Comparison of ENCODE assay signal across 8 cellular contexts in genomic region chr21:33360871-33361602, GRCh38. TPM values are rescaled to one million over a fixed set of nuclear protein-coding genes. Genes with fewer than 3 reads are reported as not detected.
DNase-seq lines count a peak whose midpoint lies in the region; ATAC-seq and TF ChIP-seq lines count a peak whose summit lies in the region.

No MANE protein-coding gene starts in this region.

- no peaks in the 10 kb centered on the region for H3K27me3 ChIP-seq in right lobe of liver

- whole genome bisulfite sequencing in right lobe of liver (ENCODE audit: insufficient coverage, low coverage, low lambda C conversion rate, missing lambda C conversion rate) = 7% methylated on average over 14 of the region's 14 CpGs

- DNase-seq in AG10803 (ENCODE audit: low read depth) (peak; percentile 88), NCI-H524 (lab: John Stamatoyannopoulos, UW) (peak; percentile 41 to 79), coronary artery (ENCODE audit: low spot score) (peak; percentile 82), right lobe of liver (peak; percentile 74 to 84 (median 83))
- DNase-seq in activated CD4-positive, alpha-beta T cell treated with anti-CD3 and anti-CD28 coated beads, Interleukin-2, amount 10 ng/mL, durations not matched to agents 7 days and 5 days = peak; percentile 87
- DNase-seq in stimulated activated CD4-positive, alpha-beta T cell treated with anti-CD3 and anti-CD28 coated beads, TNF-alpha, amount 100 ng/mL, for 1 hour (ENCODE audit: low read depth in 3 of 3, low spot score in 1 of 3) = peak; percentile 74 to 91 (median 77)

- H3K27ac ChIP-seq in coronary artery (peak overlapping the region; percentile 8 to 60), right lobe of liver (peak overlapping the region in 2 of 3 donors; percentile 0 to 47)

- TF ChIP-seq CTCF in AG10803 (conservative IDR thresholded peaks at IDR 0.05; ENCODE audit: low read length) = peak; percentile 92
- peak; percentile 62 for TF ChIP-seq CTCF in coronary artery (IDR thresholded peaks at IDR 0.05)
- peak; percentile 69 to 83 (median 74) for TF ChIP-seq CTCF in right lobe of liver (IDR thresholded peaks at IDR 0.05)

- H3K27ac Mint-ChIP-seq in activated CD4-positive, alpha-beta T cell treated with anti-CD3 and anti-CD28 coated beads, Interleukin-2, amount 10 ng/mL, durations not matched to agents 7 days and 5 days = peak overlapping the region; percentile 92

- H3K4me3 ChIP-seq in AG10803 (ENCODE audit: low read length) (peak overlapping the region; percentile 20), coronary artery (peak overlapping the region; percentile 51), right lobe of liver (peak overlapping the region in 1 of 3 donors; percentile 35)

- H3K9me3 ChIP-seq in right lobe of liver = no peaks in the 10 kb centered on the region

- peak overlapping the region; percentile 69 for H3K4me3 Mint-ChIP-seq in activated CD4-positive, alpha-beta T cell treated with anti-CD3 and anti-CD28 coated beads, Interleukin-2, amount 10 ng/mL, durations not matched to agents 7 days and 5 days

- peaks cover 4% of the 10 kb centered on the region for H3K9me3 Mint-ChIP-seq in activated CD4-positive, alpha-beta T cell treated with anti-CD3 and anti-CD28 coated beads, Interleukin-2, amount 10 ng/mL, durations not matched to agents 7 days and 5 days

- peaks cover 0 to 19% (median 7%) of the 10 kb centered on the region in 4 donors for H3K4me1 ChIP-seq in right lobe of liver

- H3K36me3 ChIP-seq in right lobe of liver = peaks cover 0 to 4% (median under 1%) of the 10 kb centered on the region in 4 donors

- H3K36me3 Mint-ChIP-seq in activated CD4-positive, alpha-beta T cell treated with anti-CD3 and anti-CD28 coated beads, Interleukin-2, amount 10 ng/mL, durations not matched to agents 7 days and 5 days (ENCODE audit: low read depth) = peaks cover 18% of the 10 kb centered on the region

- no peaks in the 10 kb centered on the region for H3K27me3 Mint-ChIP-seq in activated CD4-positive, alpha-beta T cell treated with anti-CD3 and anti-CD28 coated beads, Interleukin-2, amount 10 ng/mL, durations not matched to agents 7 days and 5 days

- intact Hi-C loops in right lobe of liver (cut with DNase I) = no loop called here

- POLR2A ChIA-PET in activated CD4-positive, alpha-beta T cell treated with anti-CD3 and anti-CD28 coated beads, Interleukin-2, amount 10 ng/mL, durations not matched to agents 7 days and 5 days (lab: Charles Lee) = interaction anchor here (0.6 kb wide), 2 partner anchors 121 to 161 kb away, joined by 3 to 4 read pairs; no protein-coding TSS in a partner anchor

- CTCF ChIA-PET in activated CD4-positive, alpha-beta T cell treated with anti-CD3 and anti-CD28 coated beads, Interleukin-2, amount 10 ng/mL, durations not matched to agents 7 days and 5 days (lab: Charles Lee) = interaction anchor here (0.7 to 3.2 kb wide), 31 partner anchors 12 to 245 kb away, joined by 3 to 40 read pairs (median 5); partner anchors contain the start of gene IFNAR1

- no peak for TF ChIP-seq POLR2A in right lobe of liver (IDR thresholded peaks at IDR 0.05)

- H3K4me1 Mint-ChIP-seq in activated CD4-positive, alpha-beta T cell treated with anti-CD3 and anti-CD28 coated beads, Interleukin-2, amount 10 ng/mL, durations not matched to agents 7 days and 5 days = peaks cover 28% of the 10 kb centered on the region

- ATAC-seq in GM19035 (IDR thresholded peaks at IDR 0.05; ENCODE audit: unreplicated experiment) (peak; percentile 76), HG03439 (IDR thresholded peaks at IDR 0.05; ENCODE audit: unreplicated experiment) (peak; percentile 80), right lobe of liver (peak; percentile 82 to 94 (median 92))

RNA-seq across cellular contexts. Expression of gene IFNAR1, which starts 36.3 kb away (rescaled TPM):
- total RNA-seq in activated CD4-positive, alpha-beta T cell treated with anti-CD3 and anti-CD28 coated beads, Interleukin-2, amount 10 ng/mL, durations not matched to agents 7 days and 5 days = 10 to 100 TPM; 37.6 to 40.9 TPM
- total RNA-seq in right lobe of liver = 10 to 100 TPM; 31.6 to 68.2 (median 48.6) TPM

RNA-seq across cellular contexts. Expression of gene IFNGR2, which starts 42.2 kb away (rescaled TPM):
- 10 to 100 TPM; 11.3 to 11.8 TPM for total RNA-seq in activated CD4-positive, alpha-beta T cell treated with anti-CD3 and anti-CD28 coated beads, Interleukin-2, amount 10 ng/mL, durations not matched to agents 7 days and 5 days
- total RNA-seq in right lobe of liver = 10 to 100 TPM; 16.0 to 39.1 (median 27.8) TPM
